In the genomic region with DNA sequence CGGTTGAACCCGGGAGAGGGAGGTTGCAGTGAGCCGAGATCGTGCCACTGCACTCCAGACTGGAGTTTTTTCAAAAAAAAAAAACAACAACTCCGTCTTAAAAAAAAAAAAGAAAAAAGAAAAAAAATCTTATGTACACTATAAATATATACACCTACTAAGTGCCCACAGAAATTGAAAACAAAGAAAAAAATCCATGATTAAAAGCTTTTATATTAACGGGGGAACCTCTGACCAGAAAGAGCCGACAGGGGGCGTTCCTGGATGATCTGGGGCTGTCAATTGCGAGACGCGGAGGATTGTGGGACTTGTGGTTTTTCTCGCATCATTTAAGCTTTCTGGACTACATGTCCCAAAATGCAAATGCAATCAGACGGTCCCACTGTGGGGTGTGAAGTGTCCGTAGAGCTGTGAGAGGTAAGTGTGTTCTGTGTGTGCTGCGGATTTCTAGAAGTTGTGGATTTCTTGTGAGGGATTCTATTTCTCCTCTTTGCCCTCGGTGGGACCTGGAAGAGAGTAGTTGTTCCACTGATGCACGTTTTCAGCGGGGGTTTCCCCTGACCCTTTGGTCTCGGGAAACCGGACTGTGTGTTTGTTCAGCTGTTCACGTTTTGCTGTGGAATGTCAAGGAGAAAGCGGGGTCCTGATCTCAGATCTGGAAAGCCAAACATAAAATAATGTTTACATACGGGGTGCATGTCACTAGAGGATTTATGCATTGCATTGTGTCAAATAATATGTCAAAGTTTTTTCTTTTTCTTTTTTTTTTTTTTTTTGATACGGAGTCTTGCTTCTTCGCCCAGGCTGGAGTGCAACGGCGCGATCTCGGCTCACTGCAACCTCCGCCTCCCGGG, we compare ENCODE assay signal across 1 cellular context.
A peak's percentile ranks its signal among the peaks of the same experiment; 100 is the strongest.
TF ChIP-seq lines count a peak whose summit lies in the region.

A gene with protein sequence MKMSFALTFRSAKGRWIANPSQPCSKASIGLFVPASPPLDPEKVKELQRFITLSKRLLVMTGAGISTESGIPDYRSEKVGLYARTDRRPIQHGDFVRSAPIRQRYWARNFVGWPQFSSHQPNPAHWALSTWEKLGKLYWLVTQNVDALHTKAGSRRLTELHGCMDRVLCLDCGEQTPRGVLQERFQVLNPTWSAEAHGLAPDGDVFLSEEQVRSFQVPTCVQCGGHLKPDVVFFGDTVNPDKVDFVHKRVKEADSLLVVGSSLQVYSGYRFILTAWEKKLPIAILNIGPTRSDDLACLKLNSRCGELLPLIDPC (plus strand): TSS at position 360 of the 854 bp plus-strand sequence. CDS start 1,241 bp downstream, outside the sequence.

TF ChIP-seq in HepG2, 621 proteins besides CTCF, POLR2A, EP300 and RAD21 (continued from another document and continues in another):
- TF ChIP-seq, protein P1, sequence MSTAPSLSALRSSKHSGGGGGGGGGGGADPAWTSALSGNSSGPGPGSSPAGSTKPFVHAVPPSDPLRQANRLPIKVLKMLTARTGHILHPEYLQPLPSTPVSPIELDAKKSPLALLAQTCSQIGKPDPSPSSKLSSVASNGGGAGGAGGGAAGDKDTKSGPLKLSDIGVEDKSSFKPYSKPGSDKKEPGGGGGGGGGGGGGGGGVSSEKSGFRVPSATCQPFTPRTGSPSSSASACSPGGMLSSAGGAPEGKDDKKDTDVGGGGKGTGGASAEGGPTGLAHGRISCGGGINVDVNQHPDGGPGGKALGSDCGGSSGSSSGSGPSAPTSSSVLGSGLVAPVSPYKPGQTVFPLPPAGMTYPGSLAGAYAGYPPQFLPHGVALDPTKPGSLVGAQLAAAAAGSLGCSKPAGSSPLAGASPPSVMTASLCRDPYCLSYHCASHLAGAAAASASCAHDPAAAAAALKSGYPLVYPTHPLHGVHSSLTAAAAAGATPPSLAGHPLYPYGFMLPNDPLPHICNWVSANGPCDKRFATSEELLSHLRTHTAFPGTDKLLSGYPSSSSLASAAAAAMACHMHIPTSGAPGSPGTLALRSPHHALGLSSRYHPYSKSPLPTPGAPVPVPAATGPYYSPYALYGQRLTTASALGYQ (CRISPR knock-in tag; IDR thresholded peaks at IDR 0.05), result no peak
- TF ChIP-seq HNF4G (IDR thresholded peaks at IDR 0.05; ENCODE audit: borderline replicate concordance, low read depth, low read length) (no peak), HNF4G (CRISPR knock-in tag; IDR thresholded peaks at IDR 0.05; ENCODE audit: borderline replicate concordance, low read depth) (no peak), FOXA3 (CRISPR knock-in tag; IDR thresholded peaks at IDR 0.05) (peak; percentile 80), ZNF451 (CRISPR knock-in tag; IDR thresholded peaks at IDR 0.05) (no peak), SAP130 (CRISPR knock-in tag; IDR thresholded peaks at IDR 0.05; ENCODE audit: low read depth) (peak; percentile 91), PHF8 (CRISPR knock-in tag; IDR thresholded peaks at IDR 0.05) (peak; percentile 52), XRCC5 (optimal IDR thresholded peaks at IDR 0.05; ENCODE audit: low read length) (peak; percentile 82), ASH2L (IDR thresholded peaks at IDR 0.05; ENCODE audit: insufficient read length, low read depth, low read length) (peak; percentile 70), BHLHE40 (IDR thresholded peaks at IDR 0.05; ENCODE audit: low read length) (peak; percentile 92), PAX8 (CRISPR knock-in tag; IDR thresholded peaks at IDR 0.05; ENCODE audit: borderline replicate concordance) (0 out of 2 replicates have a peak, but pooled peaks have one; percentile 52), TBX3 (IDR thresholded peaks at IDR 0.05; ENCODE audit: borderline replicate concordance) (peak; percentile 76; the same call in 1 of the 2 replicates), HNF4A (CRISPR knock-in tag; IDR thresholded peaks at IDR 0.05) (0 out of 2 replicates have a peak, but pooled peaks have one; percentile 28), ARID2 (CRISPR knock-in tag; IDR thresholded peaks at IDR 0.05; ENCODE audit: borderline replicate concordance) (no peak), TAF1 (CRISPR knock-in tag; IDR thresholded peaks at IDR 0.05) (no peak), MYC (CRISPR knock-in tag; IDR thresholded peaks at IDR 0.05; ENCODE audit: borderline replicate concordance) (no peak), MIXL1 (CRISPR knock-in tag; IDR thresholded peaks at IDR 0.05) (peak; percentile 28; the same call in 1 of the 2 replicates), POLR2G (IDR thresholded peaks at IDR 0.05; ENCODE audit: low read depth, low read length) (0 out of 2 replicates have a peak, but pooled peaks have one; percentile 36), ZNF761 (CRISPR knock-in tag; conservative IDR thresholded peaks at IDR 0.05) (0 out of 2 replicates have a peak, but pooled peaks have one; percentile 62), ZNF510 (CRISPR knock-in tag; IDR thresholded peaks at IDR 0.05; ENCODE audit: low read depth) (0 out of 2 replicates have a peak, but pooled peaks have one; percentile 52), GPN1 (CRISPR knock-in tag; IDR thresholded peaks at IDR 0.05; ENCODE audit: borderline replicate concordance) (no peak), ZNF17 (CRISPR knock-in tag; IDR thresholded peaks at IDR 0.05) (no peak), MXI1 (IDR thresholded peaks at IDR 0.05; ENCODE audit: borderline replicate concordance, low read depth, low read length) (peak; percentile 43; the same call in 1 of the 3 replicates), MEF2D (CRISPR knock-in tag; IDR thresholded peaks at IDR 0.05) (no peak), SOX13 (IDR thresholded peaks at IDR 0.05) (0 out of 2 replicates have a peak, but pooled peaks have one; percentile 28), SOX13 (CRISPR knock-in tag; conservative IDR thresholded peaks at IDR 0.05 in 1 of 2, IDR thresholded peaks at IDR 0.05 in 1 of 2) (peak in 1 of 2 experiments; percentile 36; a peak in 1 of 4 replicates), ZFP36L1 (CRISPR knock-in tag; IDR thresholded peaks at IDR 0.05) (peak; percentile 30; the same call in 1 of the 2 replicates), ZNF607 (CRISPR knock-in tag; IDR thresholded peaks at IDR 0.05; ENCODE audit: borderline replicate concordance) (no peak), TGIF2 (CRISPR knock-in tag; IDR thresholded peaks at IDR 0.05) (peak; percentile 94), SMAD3 (CRISPR knock-in tag; IDR thresholded peaks at IDR 0.05) (peak; percentile 77; the same call in 1 of the 2 replicates), ZNF672 (CRISPR knock-in tag; IDR thresholded peaks at IDR 0.05) (no peak)
- TF ChIP-seq, protein P2, sequence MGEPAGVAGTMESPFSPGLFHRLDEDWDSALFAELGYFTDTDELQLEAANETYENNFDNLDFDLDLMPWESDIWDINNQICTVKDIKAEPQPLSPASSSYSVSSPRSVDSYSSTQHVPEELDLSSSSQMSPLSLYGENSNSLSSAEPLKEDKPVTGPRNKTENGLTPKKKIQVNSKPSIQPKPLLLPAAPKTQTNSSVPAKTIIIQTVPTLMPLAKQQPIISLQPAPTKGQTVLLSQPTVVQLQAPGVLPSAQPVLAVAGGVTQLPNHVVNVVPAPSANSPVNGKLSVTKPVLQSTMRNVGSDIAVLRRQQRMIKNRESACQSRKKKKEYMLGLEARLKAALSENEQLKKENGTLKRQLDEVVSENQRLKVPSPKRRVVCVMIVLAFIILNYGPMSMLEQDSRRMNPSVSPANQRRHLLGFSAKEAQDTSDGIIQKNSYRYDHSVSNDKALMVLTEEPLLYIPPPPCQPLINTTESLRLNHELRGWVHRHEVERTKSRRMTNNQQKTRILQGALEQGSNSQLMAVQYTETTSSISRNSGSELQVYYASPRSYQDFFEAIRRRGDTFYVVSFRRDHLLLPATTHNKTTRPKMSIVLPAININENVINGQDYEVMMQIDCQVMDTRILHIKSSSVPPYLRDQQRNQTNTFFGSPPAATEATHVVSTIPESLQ (CRISPR knock-in tag; conservative IDR thresholded peaks at IDR 0.05), result 0 out of 2 replicates have a peak, but pooled peaks have one; percentile 46
- TF ChIP-seq, protein P3, sequence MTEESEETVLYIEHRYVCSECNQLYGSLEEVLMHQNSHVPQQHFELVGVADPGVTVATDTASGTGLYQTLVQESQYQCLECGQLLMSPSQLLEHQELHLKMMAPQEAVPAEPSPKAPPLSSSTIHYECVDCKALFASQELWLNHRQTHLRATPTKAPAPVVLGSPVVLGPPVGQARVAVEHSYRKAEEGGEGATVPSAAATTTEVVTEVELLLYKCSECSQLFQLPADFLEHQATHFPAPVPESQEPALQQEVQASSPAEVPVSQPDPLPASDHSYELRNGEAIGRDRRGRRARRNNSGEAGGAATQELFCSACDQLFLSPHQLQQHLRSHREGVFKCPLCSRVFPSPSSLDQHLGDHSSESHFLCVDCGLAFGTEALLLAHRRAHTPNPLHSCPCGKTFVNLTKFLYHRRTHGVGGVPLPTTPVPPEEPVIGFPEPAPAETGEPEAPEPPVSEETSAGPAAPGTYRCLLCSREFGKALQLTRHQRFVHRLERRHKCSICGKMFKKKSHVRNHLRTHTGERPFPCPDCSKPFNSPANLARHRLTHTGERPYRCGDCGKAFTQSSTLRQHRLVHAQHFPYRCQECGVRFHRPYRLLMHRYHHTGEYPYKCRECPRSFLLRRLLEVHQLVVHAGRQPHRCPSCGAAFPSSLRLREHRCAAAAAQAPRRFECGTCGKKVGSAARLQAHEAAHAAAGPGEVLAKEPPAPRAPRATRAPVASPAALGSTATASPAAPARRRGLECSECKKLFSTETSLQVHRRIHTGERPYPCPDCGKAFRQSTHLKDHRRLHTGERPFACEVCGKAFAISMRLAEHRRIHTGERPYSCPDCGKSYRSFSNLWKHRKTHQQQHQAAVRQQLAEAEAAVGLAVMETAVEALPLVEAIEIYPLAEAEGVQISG (CRISPR knock-in tag; IDR thresholded peaks at IDR 0.05), result peak; percentile 75
- TF ChIP-seq, protein P4, sequence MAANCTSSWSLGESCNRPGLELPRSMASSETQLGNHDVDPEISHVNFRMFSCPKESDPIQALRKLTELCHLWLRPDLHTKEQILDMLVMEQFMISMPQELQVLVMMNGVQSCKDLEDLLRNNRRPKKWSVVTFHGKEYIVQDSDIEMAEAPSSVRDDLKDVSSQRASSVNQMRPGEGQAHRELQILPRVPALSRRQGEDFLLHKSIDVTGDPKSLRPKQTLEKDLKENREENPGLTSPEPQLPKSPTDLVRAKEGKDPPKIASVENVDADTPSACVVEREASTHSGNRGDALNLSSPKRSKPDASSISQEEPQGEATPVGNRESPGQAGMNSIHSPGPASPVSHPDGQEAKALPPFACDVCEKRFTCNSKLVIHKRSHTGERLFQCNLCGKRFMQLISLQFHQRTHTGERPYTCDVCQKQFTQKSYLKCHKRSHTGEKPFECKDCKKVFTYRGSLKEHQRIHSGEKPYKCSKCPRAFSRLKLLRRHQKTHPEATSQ (CRISPR knock-in tag; IDR thresholded peaks at IDR 0.05; ENCODE audit: borderline replicate concordance), result no peak
- TF ChIP-seq, protein P5, sequence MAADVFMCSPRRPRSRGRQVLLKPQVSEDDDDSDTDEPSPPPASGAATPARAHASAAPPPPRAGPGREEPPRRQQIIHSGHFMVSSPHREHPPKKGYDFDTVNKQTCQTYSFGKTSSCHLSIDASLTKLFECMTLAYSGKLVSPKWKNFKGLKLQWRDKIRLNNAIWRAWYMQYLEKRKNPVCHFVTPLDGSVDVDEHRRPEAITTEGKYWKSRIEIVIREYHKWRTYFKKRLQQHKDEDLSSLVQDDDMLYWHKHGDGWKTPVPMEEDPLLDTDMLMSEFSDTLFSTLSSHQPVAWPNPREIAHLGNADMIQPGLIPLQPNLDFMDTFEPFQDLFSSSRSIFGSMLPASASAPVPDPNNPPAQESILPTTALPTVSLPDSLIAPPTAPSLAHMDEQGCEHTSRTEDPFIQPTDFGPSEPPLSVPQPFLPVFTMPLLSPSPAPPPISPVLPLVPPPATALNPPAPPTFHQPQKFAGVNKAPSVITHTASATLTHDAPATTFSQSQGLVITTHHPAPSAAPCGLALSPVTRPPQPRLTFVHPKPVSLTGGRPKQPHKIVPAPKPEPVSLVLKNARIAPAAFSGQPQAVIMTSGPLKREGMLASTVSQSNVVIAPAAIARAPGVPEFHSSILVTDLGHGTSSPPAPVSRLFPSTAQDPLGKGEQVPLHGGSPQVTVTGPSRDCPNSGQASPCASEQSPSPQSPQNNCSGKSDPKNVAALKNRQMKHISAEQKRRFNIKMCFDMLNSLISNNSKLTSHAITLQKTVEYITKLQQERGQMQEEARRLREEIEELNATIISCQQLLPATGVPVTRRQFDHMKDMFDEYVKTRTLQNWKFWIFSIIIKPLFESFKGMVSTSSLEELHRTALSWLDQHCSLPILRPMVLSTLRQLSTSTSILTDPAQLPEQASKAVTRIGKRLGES (CRISPR knock-in tag; IDR thresholded peaks at IDR 0.05; ENCODE audit: borderline replicate concordance), result no peak
- TF ChIP-seq, protein P6, sequence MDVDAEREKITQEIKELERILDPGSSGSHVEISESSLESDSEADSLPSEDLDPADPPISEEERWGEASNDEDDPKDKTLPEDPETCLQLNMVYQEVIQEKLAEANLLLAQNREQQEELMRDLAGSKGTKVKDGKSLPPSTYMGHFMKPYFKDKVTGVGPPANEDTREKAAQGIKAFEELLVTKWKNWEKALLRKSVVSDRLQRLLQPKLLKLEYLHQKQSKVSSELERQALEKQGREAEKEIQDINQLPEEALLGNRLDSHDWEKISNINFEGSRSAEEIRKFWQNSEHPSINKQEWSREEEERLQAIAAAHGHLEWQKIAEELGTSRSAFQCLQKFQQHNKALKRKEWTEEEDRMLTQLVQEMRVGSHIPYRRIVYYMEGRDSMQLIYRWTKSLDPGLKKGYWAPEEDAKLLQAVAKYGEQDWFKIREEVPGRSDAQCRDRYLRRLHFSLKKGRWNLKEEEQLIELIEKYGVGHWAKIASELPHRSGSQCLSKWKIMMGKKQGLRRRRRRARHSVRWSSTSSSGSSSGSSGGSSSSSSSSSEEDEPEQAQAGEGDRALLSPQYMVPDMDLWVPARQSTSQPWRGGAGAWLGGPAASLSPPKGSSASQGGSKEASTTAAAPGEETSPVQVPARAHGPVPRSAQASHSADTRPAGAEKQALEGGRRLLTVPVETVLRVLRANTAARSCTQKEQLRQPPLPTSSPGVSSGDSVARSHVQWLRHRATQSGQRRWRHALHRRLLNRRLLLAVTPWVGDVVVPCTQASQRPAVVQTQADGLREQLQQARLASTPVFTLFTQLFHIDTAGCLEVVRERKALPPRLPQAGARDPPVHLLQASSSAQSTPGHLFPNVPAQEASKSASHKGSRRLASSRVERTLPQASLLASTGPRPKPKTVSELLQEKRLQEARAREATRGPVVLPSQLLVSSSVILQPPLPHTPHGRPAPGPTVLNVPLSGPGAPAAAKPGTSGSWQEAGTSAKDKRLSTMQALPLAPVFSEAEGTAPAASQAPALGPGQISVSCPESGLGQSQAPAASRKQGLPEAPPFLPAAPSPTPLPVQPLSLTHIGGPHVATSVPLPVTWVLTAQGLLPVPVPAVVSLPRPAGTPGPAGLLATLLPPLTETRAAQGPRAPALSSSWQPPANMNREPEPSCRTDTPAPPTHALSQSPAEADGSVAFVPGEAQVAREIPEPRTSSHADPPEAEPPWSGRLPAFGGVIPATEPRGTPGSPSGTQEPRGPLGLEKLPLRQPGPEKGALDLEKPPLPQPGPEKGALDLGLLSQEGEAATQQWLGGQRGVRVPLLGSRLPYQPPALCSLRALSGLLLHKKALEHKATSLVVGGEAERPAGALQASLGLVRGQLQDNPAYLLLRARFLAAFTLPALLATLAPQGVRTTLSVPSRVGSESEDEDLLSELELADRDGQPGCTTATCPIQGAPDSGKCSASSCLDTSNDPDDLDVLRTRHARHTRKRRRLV (CRISPR knock-in tag; IDR thresholded peaks at IDR 0.05), result 0 out of 2 replicates have a peak, but pooled peaks have one; percentile 83
